20 cellular contexts compared by ENCODE assay signal in genomic region chr4:80049402-80049801, GRCh38. TPM values are rescaled to one million over a fixed set of nuclear protein-coding genes. Genes with fewer than 3 reads are reported as not detected.
DNase-seq lines count a peak whose midpoint lies in the region; ATAC-seq and TF ChIP-seq lines count a peak whose summit lies in the region.
"Had no signal": no experiment of that assay in that cellular context is flagged by ENCODE, and none has a peak within 500 bp of the region (broad histone marks: within the 10 kb centered on the region; RNA-seq: fewer than 3 reads in every experiment).

No MANE protein-coding gene starts in this region.

- H3K9me3 Mint-ChIP-seq in WTC11: no peaks in the 10 kb centered on the region
- H3K9me3 Mint-ChIP-seq: activated CD4-positive, alpha-beta T cell treated with anti-CD3 and anti-CD28 coated beads, Interleukin-2, amount 10 ng/mL, durations not matched to agents 24 days and 14 days; activated naive CD8-positive, alpha-beta T cell treated with anti-CD3 and anti-CD28 coated beads, Interleukin-2, amount 10 ng/mL, durations not matched to agents 7 days and 5 days; CD8-positive, alpha-beta memory T cell had no signal

- POLR2A ChIA-PET in WTC11 (lab: Charles Lee): no interaction called here

- H3K4me3 ChIP-seq in left ventricle myocardium inferior (no peak overlapping the region), heart left ventricle (no peak overlapping the region), muscle layer of colon (ENCODE audit: low read depth in 1 of 2, low read length in 2 of 2) (no peak overlapping the region)
- H3K4me3 ChIP-seq: cardiac muscle cell, left lung, spleen had no signal

- no peak overlapping the region for H3K4me3 Mint-ChIP-seq in WTC11
- H3K4me3 Mint-ChIP-seq: activated CD4-positive, alpha-beta T cell treated with anti-CD3 and anti-CD28 coated beads, Interleukin-2, amount 10 ng/mL, durations not matched to agents 24 days and 14 days; activated naive CD8-positive, alpha-beta T cell treated with anti-CD3 and anti-CD28 coated beads, Interleukin-2, amount 10 ng/mL, durations not matched to agents 7 days and 5 days; CD8-positive, alpha-beta memory T cell had no signal

- DNase-seq in left ventricle myocardium inferior: no peak
- DNase-seq in heart left ventricle: no peak
- DNase-seq in WTC11 (ENCODE audit: low spot score): no peak
- DNase-seq in globus pallidus (ENCODE audit: low spot score): no peak
- no peak for DNase-seq in activated T-cell treated with anti-CD3 and anti-CD28 coated beads, Interleukin-2, amount 50 U/mL, for 1 hour
- no peak for DNase-seq in NK-92 (lab: John Stamatoyannopoulos, UW; ENCODE audit: unreplicated experiment)
- DNase-seq: activated CD4-positive, alpha-beta T cell treated with anti-CD3 and anti-CD28 coated beads, Interleukin-2, amount 10 ng/mL, durations not matched to agents 24 days and 14 days; activated naive CD8-positive, alpha-beta T cell treated with anti-CD3 and anti-CD28 coated beads, Interleukin-2, amount 10 ng/mL, durations not matched to agents 7 days and 5 days; CD8-positive, alpha-beta memory T cell; effector CD8-positive, alpha-beta T cell; left lung; NCI-H1092 treated with DMSO at 0.1 percent for 48 hours; NCI-H446 treated with DMSO at 0.1 percent for 48 hours; SHP77; spleen; stimulated activated naive CD4-positive, alpha-beta T cell had no signal

- peaks cover 36% of the 10 kb centered on the region for H3K4me1 Mint-ChIP-seq in WTC11

- intact Hi-C loops in left ventricle myocardium inferior (cut with micrococcal nuclease): no loop called here
- intact Hi-C loops in heart left ventricle (cut with DNase I): no loop called here

- no peak overlapping the region for H3K27ac Mint-ChIP-seq in WTC11
- H3K27ac Mint-ChIP-seq: activated CD4-positive, alpha-beta T cell treated with anti-CD3 and anti-CD28 coated beads, Interleukin-2, amount 10 ng/mL, durations not matched to agents 24 days and 14 days; activated naive CD8-positive, alpha-beta T cell treated with anti-CD3 and anti-CD28 coated beads, Interleukin-2, amount 10 ng/mL, durations not matched to agents 7 days and 5 days had no signal

- H3K27me3 ChIP-seq in left ventricle myocardium inferior (ENCODE audit: low read depth): no peaks in the 10 kb centered on the region
- H3K27me3 ChIP-seq in heart left ventricle: no peaks in the 10 kb centered on the region
- no peaks in the 10 kb centered on the region for H3K27me3 ChIP-seq in muscle layer of colon (ENCODE audit: control insufficient read depth in 1 of 2, insufficient read depth in 2 of 2, low read length in 2 of 2)
- H3K27me3 ChIP-seq: cardiac muscle cell, left lung, spleen had no signal

- H3K36me3 ChIP-seq in left ventricle myocardium inferior (peaks cover 15% of the 10 kb centered on the region), heart left ventricle (peaks cover 0 to 46% (median 17%) of the 10 kb centered on the region in 9 donors), muscle layer of colon (ENCODE audit: insufficient read depth, low read length) (peaks cover 23% of the 10 kb centered on the region)

- CTCF ChIA-PET in WTC11 (lab: Charles Lee): interaction anchor here (1.5 kb wide), 1 partner anchor 24 kb away, joined by 4 read pairs; the partner anchor contains the start of gene ANTXR2

- TF ChIP-seq CTCF in left ventricle myocardium inferior (IDR thresholded peaks at IDR 0.05; ENCODE audit: borderline replicate concordance) (no peak), heart left ventricle (IDR thresholded peaks at IDR 0.05) (no peak), WTC11 (IDR thresholded peaks at IDR 0.05) (no peak)

- no peak overlapping the region for H3K9ac ChIP-seq in muscle layer of colon (ENCODE audit: low read length)
- H3K9ac ChIP-seq: parathyroid adenoma had no signal

- H3K36me3 Mint-ChIP-seq in WTC11: no peaks in the 10 kb centered on the region

- H3K9me3 ChIP-seq in left ventricle myocardium inferior (replicated peaks) (no peaks in the 10 kb centered on the region), heart left ventricle (no peaks in the 10 kb centered on the region), muscle layer of colon (ENCODE audit: low read length) (no peaks in the 10 kb centered on the region)
- H3K9me3 ChIP-seq: left lung, spleen had no signal

- no peak for TF ChIP-seq POLR2A in heart left ventricle (IDR thresholded peaks at IDR 0.05)

- H3K4me1 ChIP-seq in left ventricle myocardium inferior (peaks cover 54% of the 10 kb centered on the region), heart left ventricle (peaks cover 0 to 46% (median 14%) of the 10 kb centered on the region in 12 donors), muscle layer of colon (ENCODE audit: insufficient read depth, low read length) (peaks cover 52% of the 10 kb centered on the region)
- H3K4me1 ChIP-seq: parathyroid adenoma had no signal

- no peaks in the 10 kb centered on the region for H3K27me3 Mint-ChIP-seq in WTC11 (ENCODE audit: low read depth)
- H3K27me3 Mint-ChIP-seq: activated CD4-positive, alpha-beta T cell treated with anti-CD3 and anti-CD28 coated beads, Interleukin-2, amount 10 ng/mL, durations not matched to agents 24 days and 14 days; activated naive CD8-positive, alpha-beta T cell treated with anti-CD3 and anti-CD28 coated beads, Interleukin-2, amount 10 ng/mL, durations not matched to agents 7 days and 5 days had no signal

- ATAC-seq in heart left ventricle (no peak), WTC11 (peak; percentile 88), HG03342 (IDR thresholded peaks at IDR 0.05; ENCODE audit: unreplicated experiment) (no peak)

- H3K27ac ChIP-seq in left ventricle myocardium inferior (replicated peaks) (peak overlapping the region; percentile 36), heart left ventricle (peak overlapping the region in 2 of 12 donors; percentile 10 to 54), muscle layer of colon (ENCODE audit: low read depth, low read length) (peak overlapping the region; percentile 35)
- H3K27ac ChIP-seq: cardiac muscle cell, left lung, parathyroid adenoma, spleen had no signal

TF ChIP-seq in WTC11, 78 proteins besides CTCF, POLR2A, EP300 and RAD21:
- TF ChIP-seq CREB1 (CRISPR knock-in tag; IDR thresholded peaks at IDR 0.05) (no peak), ARID4B (CRISPR knock-in tag; IDR thresholded peaks at IDR 0.05; ENCODE audit: borderline replicate concordance) (no peak), ESRRA (CRISPR knock-in tag; IDR thresholded peaks at IDR 0.05; ENCODE audit: borderline replicate concordance) (no peak), ZSCAN18 (CRISPR knock-in tag; IDR thresholded peaks at IDR 0.05) (no peak), E2F4 (CRISPR knock-in tag; IDR thresholded peaks at IDR 0.05; ENCODE audit: borderline replicate concordance, low read depth) (no peak)

RNA-seq across cellular contexts. Expression of gene ANTXR2, which starts 23.6 kb away (rescaled TPM):
- total RNA-seq in left ventricle myocardium inferior: 42.4 TPM
- 10 to 100 TPM; 33.3 to 76.7 (median 48.7) TPM for total RNA-seq in heart left ventricle
- 10 to 100 TPM in 1 of 2 donors, 1 to 10 TPM in 1; 7.0 to 18.0 TPM for polyA plus RNA-seq in heart left ventricle
- total RNA-seq in WTC11 (2021): 7.9 to 9.9 TPM (median 9.0 TPM) in 3 replicates
